Comparison of ENCODE assay signal across 1 cellular context in the genomic region with DNA sequence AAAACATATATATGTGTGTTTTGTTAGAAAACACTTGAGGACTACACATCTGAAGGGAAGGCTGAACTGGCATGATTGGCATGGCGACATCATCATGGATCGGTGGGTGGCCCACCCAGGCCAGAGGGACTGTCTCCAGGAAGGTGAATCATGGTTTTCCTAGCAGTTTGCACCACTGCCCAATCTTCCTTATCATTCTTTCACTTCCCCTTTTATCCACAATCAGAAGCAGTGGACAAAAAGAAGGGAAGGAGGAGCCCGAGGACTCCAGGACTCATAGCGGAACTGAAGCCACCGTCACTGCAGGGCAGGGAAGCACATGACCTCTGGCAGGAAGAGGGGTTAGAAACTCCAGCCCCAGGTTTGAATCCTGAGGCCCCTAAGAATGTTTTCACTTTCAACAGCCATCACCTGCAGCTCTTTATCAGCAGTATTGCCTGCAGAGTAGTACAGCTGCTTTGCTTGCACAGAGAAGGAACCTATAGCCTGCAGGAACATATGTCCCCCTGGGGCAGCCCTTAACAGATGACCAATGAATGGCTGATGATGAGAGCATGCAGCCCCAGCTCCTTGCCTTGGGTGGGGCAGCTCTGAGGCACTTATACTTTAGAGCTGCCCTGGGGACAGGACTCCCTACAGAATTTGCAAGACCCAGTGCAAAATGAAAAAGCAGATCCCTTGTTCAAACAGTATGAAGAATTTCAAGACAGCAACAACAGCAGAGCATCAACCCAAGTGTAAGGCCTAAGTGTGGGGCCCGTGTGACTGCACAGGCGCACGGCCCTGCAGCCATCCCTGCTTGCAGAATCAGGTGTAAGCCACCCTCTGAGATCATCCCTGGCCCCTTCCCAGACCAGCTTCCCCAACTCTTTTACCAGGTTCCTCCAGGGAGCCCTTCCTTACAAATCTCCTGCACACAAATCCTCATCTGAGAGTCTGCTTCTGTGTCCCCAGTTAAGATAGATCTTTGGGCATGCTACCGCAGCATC.
TF ChIP-seq lines count a peak whose summit lies in the region.

No MANE protein-coding gene starts in this region.

TF ChIP-seq in SK-N-SH treated with all-trans-retinoic acid at 6 μM for 48 hours, 23 proteins besides CTCF, POLR2A, EP300 and RAD21 (continued from another document):
- TF ChIP-seq, protein P1, sequence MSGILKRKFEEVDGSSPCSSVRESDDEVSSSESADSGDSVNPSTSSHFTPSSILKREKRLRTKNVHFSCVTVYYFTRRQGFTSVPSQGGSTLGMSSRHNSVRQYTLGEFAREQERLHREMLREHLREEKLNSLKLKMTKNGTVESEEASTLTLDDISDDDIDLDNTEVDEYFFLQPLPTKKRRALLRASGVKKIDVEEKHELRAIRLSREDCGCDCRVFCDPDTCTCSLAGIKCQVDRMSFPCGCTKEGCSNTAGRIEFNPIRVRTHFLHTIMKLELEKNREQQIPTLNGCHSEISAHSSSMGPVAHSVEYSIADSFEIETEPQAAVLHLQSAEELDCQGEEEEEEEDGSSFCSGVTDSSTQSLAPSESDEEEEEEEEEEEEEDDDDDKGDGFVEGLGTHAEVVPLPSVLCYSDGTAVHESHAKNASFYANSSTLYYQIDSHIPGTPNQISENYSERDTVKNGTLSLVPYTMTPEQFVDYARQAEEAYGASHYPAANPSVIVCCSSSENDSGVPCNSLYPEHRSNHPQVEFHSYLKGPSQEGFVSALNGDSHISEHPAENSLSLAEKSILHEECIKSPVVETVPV (CRISPR knock-in tag; IDR thresholded peaks at IDR 0.05): no peak
